ENCODE assay signal across 8 cellular contexts in genomic region chr15:75758071-75758872, GRCh38. TPM values are rescaled to one million over a fixed set of nuclear protein-coding genes. Genes with fewer than 3 reads are reported as not detected.
DNase-seq lines count a peak whose midpoint lies in the region; ATAC-seq, FAIRE-seq and TF ChIP-seq lines count a peak whose summit lies in the region.

No MANE protein-coding gene starts in this region.

- H3K27ac ChIP-seq in HepG2 (ENCODE audit: extremely low read length, insufficient read depth, low read length) = peak overlapping the region; percentile 37

- FAIRE-seq in HepG2 (lab: Jason Lieb, UNC) = peak; percentile 34

- intact Hi-C loops in HepG2 (cut with micrococcal nuclease; ENCODE audit: unreplicated experiment) = loop anchor here (10.0 kb wide), 1 partner anchor 47 kb away; no protein-coding TSS in a partner anchor

- peak; percentile 77 for TF ChIP-seq POLR2A in GM18505 (IDR thresholded peaks at IDR 0.05; ENCODE audit: borderline replicate concordance, extremely low read depth, insufficient read depth, insufficient read length)
- peak in 1 of 2 experiments; percentile 69; a peak in 2 of 4 replicates for TF ChIP-seq POLR2A in HepG2 (IDR thresholded peaks at IDR 0.05; ENCODE audit: insufficient read depth in 1 of 2, low read depth in 2 of 2, low read length in 2 of 2)

- H4K20me1 ChIP-seq in HepG2 (ENCODE audit: insufficient read depth, low read length) = no peaks in the 10 kb centered on the region

- peak overlapping the region; percentile 59 for H3K4me2 ChIP-seq in HepG2 (ENCODE audit: low read depth, low read length)

- H3K27me3 ChIP-seq in HepG2 (ENCODE audit: control insufficient read depth in 1 of 2, insufficient read depth in 2 of 2, low read length in 2 of 2) = no peaks in the 10 kb centered on the region

- TF ChIP-seq RAD21 in HepG2 (CRISPR knock-in tag; IDR thresholded peaks at IDR 0.05) = 0 out of 2 replicates have a peak, but pooled peaks have one; percentile 8

- no TSS peak for BruUV-seq in HepG2 (replicated peaks; lab: Mats Ljungman, UMichigan)

- no peaks in the 10 kb centered on the region for H3K79me2 ChIP-seq in HepG2 (ENCODE audit: insufficient read depth, low read length)

- POLR2A ChIA-PET in HepG2 (lab: Yijun Ruan, JAX) = no interaction called here

- peak overlapping the region; percentile 20; the same call in 1 of the 2 replicates for H3K9ac ChIP-seq in HepG2 (ENCODE audit: insufficient read depth, low read depth, low read length)

- CTCF ChIA-PET in HepG2 (lab: Yijun Ruan, JAX; ENCODE audit: low intra/inter-chr PET ratio, low total read pairs) = no interaction called here

- TF ChIP-seq EP300 in HepG2 (IDR thresholded peaks at IDR 0.05; ENCODE audit: low read depth in 2 of 2, low read length in 2 of 2) (no peak), HepG2 (CRISPR knock-in tag; IDR thresholded peaks at IDR 0.05; ENCODE audit: borderline replicate concordance) (no peak)

- ATAC-seq in GM18505 (IDR thresholded peaks at IDR 0.05; ENCODE audit: unreplicated experiment) = peak; percentile 55
- ATAC-seq in HG03196 (IDR thresholded peaks at IDR 0.05; ENCODE audit: unreplicated experiment) = peak; percentile 77
- ATAC-seq in HepG2 = peak; percentile 82

- WGBS in HepG2 (ENCODE audit: low lambda C conversion rate) = 36% methylated on average over 31 of the region's 35 CpGs

- TF ChIP-seq CTCF in HepG2 (CRISPR knock-in tag; IDR thresholded peaks at IDR 0.05) = peak; percentile 51

- H3K36me3 ChIP-seq in HepG2 (replicated peaks in 1 of 2; ENCODE audit: control insufficient read depth in 1 of 2, insufficient read depth in 2 of 2, low read length in 2 of 2) = no peaks in the 10 kb centered on the region

- H2AFZ ChIP-seq in HepG2 (ENCODE audit: low read length) = peak overlapping the region; percentile 42

- H3K9me3 ChIP-seq in HepG2 (ENCODE audit: low read length) = no peaks in the 10 kb centered on the region

- DNase-seq in A172 (ENCODE audit: low spot score) (peak; percentile 87), NCI-H524 (lab: John Stamatoyannopoulos, UW) (peak; percentile 92 to 96), dermis microvascular lymphatic vessel endothelial cell (ENCODE audit: low read depth in 2 of 2) (peak; percentile 9 to 63), HepG2 (ENCODE audit: low spot score) (peak; percentile 77)
- peak; percentile 32 for DNase-seq in activated CD4-positive, alpha-beta T cell treated with anti-CD3 and anti-CD28 coated beads, Interleukin-2, amount 50 U/mL, for 1 hour
- DNase-seq in stimulated activated CD4-positive, alpha-beta T cell treated with anti-CD3 and anti-CD28 coated beads, Interleukin-4, amount 100 ng/mL, for 24 hours = peak; percentile 68

- in situ Hi-C loops in HepG2 (cut with HindIII; ENCODE audit: extremely low pct_ligation_motif_present, low pct_unique_long_range_greater_than_20kb) = loop anchor here (25.0 kb wide), 1 partner anchor 521 kb away; no protein-coding TSS in a partner anchor

- peak overlapping the region; percentile 42 to 49 (median 47) for H3K4me3 ChIP-seq in HepG2 (replicated peaks in 1 of 3; ENCODE audit: insufficient read depth in 1 of 3, low read depth in 2 of 3, low read length in 3 of 3)

- peaks cover 47% of the 10 kb centered on the region for H3K4me1 ChIP-seq in HepG2 (ENCODE audit: insufficient read depth, low read length)

TF ChIP-seq in HepG2, 621 proteins besides CTCF, POLR2A, EP300 and RAD21 (continues in another document):
- no peak for TF ChIP-seq ZNF121 (CRISPR knock-in tag; IDR thresholded peaks at IDR 0.05)
- peak; percentile 95 for TF ChIP-seq RAD51 (IDR thresholded peaks at IDR 0.05; ENCODE audit: borderline replicate concordance)
- no peak for TF ChIP-seq ZNF451 (CRISPR knock-in tag; IDR thresholded peaks at IDR 0.05)
- TF ChIP-seq, protein P1, sequence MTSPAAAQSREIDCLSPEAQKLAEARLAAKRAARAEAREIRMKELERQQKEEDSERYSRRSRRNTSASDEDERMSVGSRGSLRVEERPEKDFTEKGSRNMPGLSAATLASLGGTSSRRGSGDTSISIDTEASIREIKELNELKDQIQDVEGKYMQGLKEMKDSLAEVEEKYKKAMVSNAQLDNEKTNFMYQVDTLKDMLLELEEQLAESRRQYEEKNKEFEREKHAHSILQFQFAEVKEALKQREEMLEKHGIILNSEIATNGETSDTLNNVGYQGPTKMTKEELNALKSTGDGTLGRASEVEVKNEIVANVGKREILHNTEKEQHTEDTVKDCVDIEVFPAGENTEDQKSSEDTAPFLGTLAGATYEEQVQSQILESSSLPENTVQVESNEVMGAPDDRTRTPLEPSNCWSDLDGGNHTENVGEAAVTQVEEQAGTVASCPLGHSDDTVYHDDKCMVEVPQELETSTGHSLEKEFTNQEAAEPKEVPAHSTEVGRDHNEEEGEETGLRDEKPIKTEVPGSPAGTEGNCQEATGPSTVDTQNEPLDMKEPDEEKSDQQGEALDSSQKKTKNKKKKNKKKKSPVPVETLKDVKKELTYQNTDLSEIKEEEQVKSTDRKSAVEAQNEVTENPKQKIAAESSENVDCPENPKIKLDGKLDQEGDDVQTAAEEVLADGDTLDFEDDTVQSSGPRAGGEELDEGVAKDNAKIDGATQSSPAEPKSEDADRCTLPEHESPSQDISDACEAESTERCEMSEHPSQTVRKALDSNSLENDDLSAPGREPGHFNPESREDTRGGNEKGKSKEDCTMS (CRISPR knock-in tag; conservative IDR thresholded peaks at IDR 0.05) = no peak
- peak; percentile 76 for TF ChIP-seq POLR2G (IDR thresholded peaks at IDR 0.05; ENCODE audit: low read depth, low read length)
- TF ChIP-seq, protein P2, sequence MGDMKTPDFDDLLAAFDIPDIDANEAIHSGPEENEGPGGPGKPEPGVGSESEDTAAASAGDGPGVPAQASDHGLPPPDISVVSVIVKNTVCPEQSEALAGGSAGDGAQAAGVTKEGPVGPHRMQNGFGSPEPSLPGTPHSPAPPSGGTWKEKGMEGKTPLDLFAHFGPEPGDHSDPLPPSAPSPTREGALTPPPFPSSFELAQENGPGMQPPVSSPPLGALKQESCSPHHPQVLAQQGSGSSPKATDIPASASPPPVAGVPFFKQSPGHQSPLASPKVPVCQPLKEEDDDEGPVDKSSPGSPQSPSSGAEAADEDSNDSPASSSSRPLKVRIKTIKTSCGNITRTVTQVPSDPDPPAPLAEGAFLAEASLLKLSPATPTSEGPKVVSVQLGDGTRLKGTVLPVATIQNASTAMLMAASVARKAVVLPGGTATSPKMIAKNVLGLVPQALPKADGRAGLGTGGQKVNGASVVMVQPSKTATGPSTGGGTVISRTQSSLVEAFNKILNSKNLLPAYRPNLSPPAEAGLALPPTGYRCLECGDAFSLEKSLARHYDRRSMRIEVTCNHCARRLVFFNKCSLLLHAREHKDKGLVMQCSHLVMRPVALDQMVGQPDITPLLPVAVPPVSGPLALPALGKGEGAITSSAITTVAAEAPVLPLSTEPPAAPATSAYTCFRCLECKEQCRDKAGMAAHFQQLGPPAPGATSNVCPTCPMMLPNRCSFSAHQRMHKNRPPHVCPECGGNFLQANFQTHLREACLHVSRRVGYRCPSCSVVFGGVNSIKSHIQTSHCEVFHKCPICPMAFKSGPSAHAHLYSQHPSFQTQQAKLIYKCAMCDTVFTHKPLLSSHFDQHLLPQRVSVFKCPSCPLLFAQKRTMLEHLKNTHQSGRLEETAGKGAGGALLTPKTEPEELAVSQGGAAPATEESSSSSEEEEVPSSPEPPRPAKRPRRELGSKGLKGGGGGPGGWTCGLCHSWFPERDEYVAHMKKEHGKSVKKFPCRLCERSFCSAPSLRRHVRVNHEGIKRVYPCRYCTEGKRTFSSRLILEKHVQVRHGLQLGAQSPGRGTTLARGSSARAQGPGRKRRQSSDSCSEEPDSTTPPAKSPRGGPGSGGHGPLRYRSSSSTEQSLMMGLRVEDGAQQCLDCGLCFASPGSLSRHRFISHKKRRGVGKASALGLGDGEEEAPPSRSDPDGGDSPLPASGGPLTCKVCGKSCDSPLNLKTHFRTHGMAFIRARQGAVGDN (CRISPR knock-in tag; IDR thresholded peaks at IDR 0.05) = peak; percentile 96
- TF ChIP-seq ETV5 (CRISPR knock-in tag; IDR thresholded peaks at IDR 0.05; ENCODE audit: borderline replicate concordance) = peak; percentile 90
- no peak for TF ChIP-seq ZNF816 (CRISPR knock-in tag; IDR thresholded peaks at IDR 0.05; ENCODE audit: borderline replicate concordance)
- TF ChIP-seq ZFYVE20 (CRISPR knock-in tag; IDR thresholded peaks at IDR 0.05; ENCODE audit: borderline replicate concordance, low read depth) = no peak
- TF ChIP-seq SMAD9 (CRISPR knock-in tag; IDR thresholded peaks at IDR 0.05) = no peak
- peak; percentile 74; the same call in 1 of the 2 replicates for TF ChIP-seq ZNF605 (CRISPR knock-in tag; IDR thresholded peaks at IDR 0.05)
- no peak for TF ChIP-seq CC2D1A (CRISPR knock-in tag; IDR thresholded peaks at IDR 0.05)

RNA-seq across cellular contexts. Expression of gene CSPG4, which starts 45.6 kb away (rescaled TPM):
- total RNA-seq in A172 (2014; rRNA removed; shearing (Covaris generic)) = 132 and 171 TPM in 2 replicates
- under 0.01 and 0.13 TPM in 2 replicates for total RNA-seq in dermis microvascular lymphatic vessel endothelial cell
- total RNA-seq in HepG2 (2016; rRNA removed; fragmentation: Illumina TruSeq; extraction: Trizol) = 0.03 and 0.04 TPM in 2 replicates
- total RNA-seq in HepG2 (2016; cell fraction: cytosol; rRNA removed; fragmentation: Illumina TruSeq; extraction: Trizol; ENCODE audit: low read depth) = not detected in 2 replicates
- total RNA-seq in HepG2 (2016; cell fraction: insoluble cytoplasmic fraction; rRNA removed; fragmentation: Illumina TruSeq; extraction: Trizol) = 0.01 and 0.02 TPM in 2 replicates
- total RNA-seq in HepG2 (2016; cell fraction: membrane; rRNA removed; fragmentation: Illumina TruSeq; extraction: Trizol) = not detected in 2 replicates
- 0.06 and 0.09 TPM in 2 replicates for total RNA-seq in HepG2 (2016; cell fraction: nucleus; rRNA removed; fragmentation: Illumina TruSeq; extraction: Trizol)
- polyA plus RNA-seq in HepG2 (2011; rRNA removed) = 0.01 and 0.03 TPM in 2 replicates
- polyA plus RNA-seq in HepG2 (2011; cell fraction: cytosol; rRNA removed) = 0.01 TPM in 2 replicates
- polyA plus RNA-seq in HepG2 (2011; cell fraction: nucleus; rRNA removed) = 0.14 and 0.19 TPM in 2 replicates
- 0.03 and 0.04 TPM in 2 replicates for polyA plus RNA-seq in HepG2 (2012)
- not detected in 2 replicates for polyA plus RNA-seq in HepG2 (2016; cell fraction: cytosol; fragmentation: Illumina TruSeq; extraction: Trizol; ENCODE audit: low read depth)
- polyA plus RNA-seq in HepG2 (2016; cell fraction: insoluble cytoplasmic fraction; fragmentation: Illumina TruSeq; extraction: Trizol; ENCODE audit: low read depth) = not detected in 2 replicates
- polyA plus RNA-seq in HepG2 (2016; cell fraction: membrane; fragmentation: Illumina TruSeq; extraction: Trizol; ENCODE audit: low read depth) = not detected in 2 replicates
- polyA plus RNA-seq in HepG2 (2016; cell fraction: nucleus; fragmentation: Illumina TruSeq; extraction: Trizol; ENCODE audit: insufficient read depth, low read depth) = not detected in 2 replicates
- 0.08 and 24.5 TPM in 2 replicates for polyA minus RNA-seq in HepG2 (2011; rRNA and poly(A)+ RNA removed; ENCODE audit: low replicate concordance)
- 0.18 TPM in 1 of 2 replicates, not detected in the other for polyA minus RNA-seq in HepG2 (2011; cell fraction: cytosol; rRNA and poly(A)+ RNA removed)
- polyA minus RNA-seq in HepG2 (2011; cell fraction: nucleus; rRNA and poly(A)+ RNA removed) = 0.12 and 0.13 TPM in 2 replicates

Comparison
In these comparisons a context has a peak if more than half of its experiments do, and no peak if none do; other contexts are left out.
1. Peak in every context shown above with its lines: DNase-seq, ATAC-seq, H3K4me3 ChIP-seq and H3K27ac ChIP-seq.
2. DNase-seq: peak in every context shown above with its lines; median percentile 94 in NCI-H524; 87 in A172; 77 in HepG2; 68 in stimulated activated CD4-positive, alpha-beta T cell treated with anti-CD3 and anti-CD28 coated beads, Interleukin-4, amount 100 ng/mL, for 24 hours; 36 in dermis microvascular lymphatic vessel endothelial cell; 32 in activated CD4-positive, alpha-beta T cell treated with anti-CD3 and anti-CD28 coated beads, Interleukin-2, amount 50 U/mL, for 1 hour.
3. RNA of gene CSPG4, which starts 45.6 kb away (total RNA-seq): 132 to 171 TPM in A172; 0.01 to 0.09 TPM in HepG2 and under 0.01 to 0.13 TPM in dermis microvascular lymphatic vessel endothelial cell; every median in the first group is over 100 times any median in the second.